ENCODE assay signal across 8 cellular contexts in genomic region chr14:81519200-81519998, GRCh38. TPM values are rescaled to one million over a fixed set of nuclear protein-coding genes. Genes with fewer than 3 reads are reported as not detected.
DNase-seq lines count a peak whose midpoint lies in the region; ATAC-seq and TF ChIP-seq lines count a peak whose summit lies in the region.

No MANE protein-coding gene starts in this region.

- POLR2A ChIA-PET in T-cell (lab: Charles Lee) = no interaction called here

- H3K4me3 Mint-ChIP-seq in T-cell = peak overlapping the region in 2 of 3 donors; percentile 28 to 63
- no peak overlapping the region for H3K4me3 Mint-ChIP-seq in stimulated activated naive CD8-positive, alpha-beta T cell treated with anti-CD3 and anti-CD28 coated beads, Interleukin-15, Interleukin-2, amounts not matched to agents 100 ng/mL and 50 ng/mL, for 24 hours

- CTCF ChIA-PET in T-cell (lab: Charles Lee) = interaction anchor here in 1 of 2 donors (0.6 kb wide), 1 partner anchor 33 kb away, joined by 3 read pairs; no protein-coding TSS in a partner anchor

- H3K9me3 ChIP-seq in cardiac muscle cell (ENCODE audit: low read depth) = no peaks in the 10 kb centered on the region

- no peaks in the 10 kb centered on the region for H3K27me3 Mint-ChIP-seq in T-cell
- no peaks in the 10 kb centered on the region for H3K27me3 Mint-ChIP-seq in stimulated activated naive CD8-positive, alpha-beta T cell treated with anti-CD3 and anti-CD28 coated beads, Interleukin-15, Interleukin-2, amounts not matched to agents 100 ng/mL and 50 ng/mL, for 24 hours

- no peak overlapping the region for H3K4me3 ChIP-seq in cardiac muscle cell

- no peak for TF ChIP-seq CTCF in cardiac muscle cell (IDR thresholded peaks at IDR 0.05; ENCODE audit: low read depth, low read length)

- peaks cover 43 to 49% (median 48%) of the 10 kb centered on the region in 3 donors for H3K4me1 Mint-ChIP-seq in T-cell
- H3K4me1 Mint-ChIP-seq in stimulated activated naive CD8-positive, alpha-beta T cell treated with anti-CD3 and anti-CD28 coated beads, Interleukin-15, Interleukin-2, amounts not matched to agents 100 ng/mL and 50 ng/mL, for 24 hours (ENCODE audit: low read depth) = peaks cover 38% of the 10 kb centered on the region

- DNase-seq in T-cell (peak in 3 of 34 experiments; percentile 0 to 4 (median 1)), cardiac muscle cell (ENCODE audit: low read depth in 1 of 2, low spot score in 1 of 2) (peak in 1 of 2 donors; percentile 66), GM19240 (ENCODE audit: insufficient read length, low spot score) (no peak), NCI-H1048 (lab: John Stamatoyannopoulos, UW) (no peak)
- no peak for DNase-seq in effector CD4-positive, alpha-beta T cell

- H3K9me3 Mint-ChIP-seq in T-cell = no peaks in the 10 kb centered on the region
- H3K9me3 Mint-ChIP-seq in stimulated activated naive CD8-positive, alpha-beta T cell treated with anti-CD3 and anti-CD28 coated beads, Interleukin-15, Interleukin-2, amounts not matched to agents 100 ng/mL and 50 ng/mL, for 24 hours = no peaks in the 10 kb centered on the region

- ATAC-seq in GM18858 (IDR thresholded peaks at IDR 0.05; ENCODE audit: unreplicated experiment) = peak; percentile 75
- peak; percentile 85 for ATAC-seq in HG02885 (IDR thresholded peaks at IDR 0.05; ENCODE audit: poor library complexity, unreplicated experiment)
- ATAC-seq in T-cell (replicated peaks in 1 of 4) = peak; percentile 64 to 86 (median 74)

- H3K27me3 ChIP-seq in cardiac muscle cell = no peaks in the 10 kb centered on the region

- peak overlapping the region; percentile 81 to 87 for H3K27ac Mint-ChIP-seq in T-cell
- peak overlapping the region; percentile 83 for H3K27ac Mint-ChIP-seq in stimulated activated naive CD8-positive, alpha-beta T cell treated with anti-CD3 and anti-CD28 coated beads, Interleukin-15, Interleukin-2, amounts not matched to agents 100 ng/mL and 50 ng/mL, for 24 hours

- peak overlapping the region; percentile 72 for H3K27ac ChIP-seq in cardiac muscle cell

- H3K36me3 Mint-ChIP-seq in T-cell = peaks cover 41% of the 10 kb centered on the region
- H3K36me3 Mint-ChIP-seq in stimulated activated naive CD8-positive, alpha-beta T cell treated with anti-CD3 and anti-CD28 coated beads, Interleukin-15, Interleukin-2, amounts not matched to agents 100 ng/mL and 50 ng/mL, for 24 hours (ENCODE audit: low read depth) = peaks cover 59% of the 10 kb centered on the region

- peaks cover 21% of the 10 kb centered on the region for H3K4me1 ChIP-seq in cardiac muscle cell (ENCODE audit: low read depth)

- no peaks in the 10 kb centered on the region for H3K36me3 ChIP-seq in cardiac muscle cell

RNA-seq across cellular contexts. Expression of gene SEL1L, which starts 14.3 kb away (rescaled TPM):
- total RNA-seq in T-cell (10 to 100 TPM; 44.2 to 55.2 (median 52.7) TPM), cardiac muscle cell (37.7 and 65.7 TPM in 2 replicates)
- polyA plus RNA-seq in cardiac muscle cell = 21.3 and 21.9 TPM in 2 replicates
